9 cellular contexts compared by ENCODE assay signal in the genomic region with DNA sequence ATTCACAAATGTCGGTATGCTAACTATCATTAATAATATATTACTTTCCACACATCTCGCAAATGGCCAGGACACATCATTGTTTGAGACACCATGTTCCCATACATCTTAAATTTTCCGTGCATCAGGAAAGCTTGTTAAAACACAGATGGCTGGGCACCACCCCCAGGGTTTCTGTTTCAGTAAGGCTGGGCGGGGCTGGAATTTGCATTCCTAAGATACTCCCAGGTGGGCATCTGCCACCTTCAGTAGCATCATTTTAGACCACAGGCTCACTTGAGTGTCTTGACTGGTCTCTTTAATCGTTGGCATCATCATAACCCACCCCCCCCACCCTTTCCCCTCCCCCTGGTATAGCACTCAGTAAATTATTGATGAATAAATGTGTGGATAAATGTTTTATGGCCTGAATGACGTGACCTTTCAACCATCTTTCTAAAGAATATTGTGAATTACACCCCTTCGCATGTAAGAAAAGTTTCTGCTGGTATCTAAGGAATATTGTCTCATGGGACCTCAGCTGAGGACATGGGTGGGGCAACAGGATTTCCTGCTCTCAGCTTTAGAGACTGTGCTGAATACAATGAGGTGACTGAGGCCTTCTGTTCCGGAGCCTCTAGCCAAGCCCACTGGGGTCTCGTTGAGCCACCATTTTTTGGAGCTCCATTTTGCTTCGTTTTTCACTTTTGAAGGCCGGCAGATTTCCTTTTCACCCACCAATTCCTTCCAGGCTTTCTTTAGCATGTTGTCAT.
A peak's percentile ranks its signal among the peaks of the same experiment; 100 is the strongest.
DNase-seq lines count a peak whose midpoint lies in the region; ATAC-seq and TF ChIP-seq lines count a peak whose summit lies in the region.
"Had no signal": no experiment of that assay in that cellular context is flagged by ENCODE, and none has a peak within 500 bp of the region (broad histone marks: within the 10 kb centered on the region; RNA-seq: fewer than 3 reads in every experiment).

No MANE protein-coding gene starts in this region.

- H3K79me2 ChIP-seq in parathyroid adenoma = no peaks in the 10 kb centered on the region

- peak in 1 of 3 donors; percentile 65 for DNase-seq in CD4-positive, CD25-positive, alpha-beta regulatory T cell
- DNase-seq in T-helper 2 cell treated with Interferon-gamma antibody and Interleukin-4, amounts not matched to agents 5 μg/mL and 100 μg/mL, for 36 hours (ENCODE audit: low spot score) = no peak
- peak in 1 of 2 donors; percentile 39 for DNase-seq in foreskin keratinocyte
- DNase-seq in Calu3 = no peak
- no peak for DNase-seq in sigmoid colon
- DNase-seq in activated effector memory CD4-positive, alpha-beta T cell treated with Interleukin-2 at 50 U/mL for 16 hours = no peak
- no peak for DNase-seq in stimulated activated CD4-positive, alpha-beta T cell treated with anti-CD3 and anti-CD28 coated beads, Interleukin-12 subunit alpha, Interleukin-12 subunit beta, amount 100 ng/mL, for 4 hours
- DNase-seq: NCI-H510A treated with DMSO at 0.1 percent for 48 hours had no signal

- peaks cover 0 to 4% (median 3%) of the 10 kb centered on the region in 7 donors for H3K9me3 Mint-ChIP-seq in CD4-positive, CD25-positive, alpha-beta regulatory T cell
- H3K9me3 Mint-ChIP-seq in T-helper 2 cell treated with Interferon-gamma antibody and Interleukin-4, amounts not matched to agents 5 μg/mL and 100 μg/mL, for 36 hours = peaks cover 22% of the 10 kb centered on the region
- H3K9me3 Mint-ChIP-seq in Calu3 (ENCODE audit: low read depth, unreplicated experiment) = no peaks in the 10 kb centered on the region

- CTCF ChIA-PET in Calu3 (lab: Charles Lee) = no interaction called here

- peaks cover 25% of the 10 kb centered on the region for H3K36me3 ChIP-seq in CD4-positive, CD25-positive, alpha-beta regulatory T cell (ENCODE audit: control insufficient read depth, insufficient read depth, low read length)
- H3K36me3 ChIP-seq in parathyroid adenoma (ENCODE audit: control insufficient read depth, insufficient read depth, low read length) (no peaks in the 10 kb centered on the region), sigmoid colon (no peaks in the 10 kb centered on the region)

- no peak overlapping the region for H3K27ac ChIP-seq in CD4-positive, CD25-positive, alpha-beta regulatory T cell (ENCODE audit: insufficient read depth, low read length, poor library complexity, severe bottlenecking)
- H3K27ac ChIP-seq in foreskin keratinocyte (peak overlapping the region; percentile 60), parathyroid adenoma (peak overlapping the region; percentile 50), sigmoid colon (peak overlapping the region in 2 of 4 donors; percentile 37 to 68)

- no peak overlapping the region for H3K9ac ChIP-seq in parathyroid adenoma

- intact Hi-C loops in Calu3 (cut with micrococcal nuclease; ENCODE audit: unreplicated experiment) = no loop called here
- intact Hi-C loops in sigmoid colon (cut with DNase I) = no loop called here

- no peak for TF ChIP-seq POLR2A in sigmoid colon (IDR thresholded peaks at IDR 0.05)

- no peak overlapping the region for H3K4me2 ChIP-seq in parathyroid adenoma (ENCODE audit: low read length)

- BruUV-seq in Calu3 (replicated peaks; lab: Mats Ljungman, UMichigan) = no TSS peak

- H3K27me3 ChIP-seq in CD4-positive, CD25-positive, alpha-beta regulatory T cell (ENCODE audit: control insufficient read depth, insufficient read depth, low read length) = no peaks in the 10 kb centered on the region
- H3K27me3 ChIP-seq in foreskin keratinocyte (no peaks in the 10 kb centered on the region), parathyroid adenoma (ENCODE audit: control insufficient read depth, insufficient read depth, low read length) (no peaks in the 10 kb centered on the region), sigmoid colon (no peaks in the 10 kb centered on the region)

- no peak overlapping the region for H2AFZ ChIP-seq in parathyroid adenoma

- peaks cover 0 to 3% of the 10 kb centered on the region in 2 experiments for H3K9me3 ChIP-seq in CD4-positive, CD25-positive, alpha-beta regulatory T cell (ENCODE audit: control insufficient read depth in 2 of 2, low read length in 2 of 2)
- H3K9me3 ChIP-seq in parathyroid adenoma (ENCODE audit: control insufficient read depth, low read length) (no peaks in the 10 kb centered on the region), sigmoid colon (no peaks in the 10 kb centered on the region)

- WGBS in sigmoid colon, 2 donors = 35 to 65% methylated on average over 11 of the region's 11 CpGs

- TF ChIP-seq CTCF in foreskin keratinocyte (conservative IDR thresholded peaks at IDR 0.05) (no peak), parathyroid adenoma (IDR thresholded peaks at IDR 0.05) (no peak), Calu3 (IDR thresholded peaks at IDR 0.05; ENCODE audit: unreplicated experiment) (no peak), sigmoid colon (IDR thresholded peaks at IDR 0.05) (no peak)

- H3K27me3 Mint-ChIP-seq in CD4-positive, CD25-positive, alpha-beta regulatory T cell = no peaks in the 10 kb centered on the region
- H3K27me3 Mint-ChIP-seq in T-helper 2 cell treated with Interferon-gamma antibody and Interleukin-4, amounts not matched to agents 5 μg/mL and 100 μg/mL, for 36 hours (ENCODE audit: low read depth) = no peaks in the 10 kb centered on the region
- no peaks in the 10 kb centered on the region for H3K27me3 Mint-ChIP-seq in Calu3 (ENCODE audit: unreplicated experiment)

- peak overlapping the region in 2 of 3 donors; percentile 80 to 86 for H3K27ac Mint-ChIP-seq in CD4-positive, CD25-positive, alpha-beta regulatory T cell
- peak overlapping the region; percentile 78 for H3K27ac Mint-ChIP-seq in T-helper 2 cell treated with Interferon-gamma antibody and Interleukin-4, amounts not matched to agents 5 μg/mL and 100 μg/mL, for 36 hours
- H3K27ac Mint-ChIP-seq in Calu3 (ENCODE audit: unreplicated experiment) = no peak overlapping the region

- H3K4me1 ChIP-seq in CD4-positive, CD25-positive, alpha-beta regulatory T cell (ENCODE audit: control insufficient read depth, insufficient read depth, low read length, poor library complexity, severe bottlenecking) = peaks cover 36% of the 10 kb centered on the region
- H3K4me1 ChIP-seq in foreskin keratinocyte = peaks cover 9% of the 10 kb centered on the region
- no peaks in the 10 kb centered on the region for H3K4me1 ChIP-seq in parathyroid adenoma
- no peaks in the 10 kb centered on the region for H3K4me1 ChIP-seq in sigmoid colon

- peaks cover 30 to 89% (median 69%) of the 10 kb centered on the region in 4 donors for H3K4me1 Mint-ChIP-seq in CD4-positive, CD25-positive, alpha-beta regulatory T cell
- peaks cover 50% of the 10 kb centered on the region for H3K4me1 Mint-ChIP-seq in T-helper 2 cell treated with Interferon-gamma antibody and Interleukin-4, amounts not matched to agents 5 μg/mL and 100 μg/mL, for 36 hours (ENCODE audit: low read depth)
- H3K4me1 Mint-ChIP-seq in Calu3 (ENCODE audit: low read depth, unreplicated experiment) = peaks cover 9% of the 10 kb centered on the region

- TF ChIP-seq EP300 in sigmoid colon (IDR thresholded peaks at IDR 0.05) = no peak

- peak overlapping the region in 3 of 4 donors; percentile 49 to 80 (median 73) for H3K4me3 Mint-ChIP-seq in CD4-positive, CD25-positive, alpha-beta regulatory T cell
- H3K4me3 Mint-ChIP-seq in T-helper 2 cell treated with Interferon-gamma antibody and Interleukin-4, amounts not matched to agents 5 μg/mL and 100 μg/mL, for 36 hours = peak overlapping the region; percentile 60
- H3K4me3 Mint-ChIP-seq in Calu3 (ENCODE audit: low read depth, unreplicated experiment) = no peak overlapping the region

- ATAC-seq in CD4-positive, CD25-positive, alpha-beta regulatory T cell (ENCODE audit: low read depth in 2 of 2) = peak in 1 of 2 donors; percentile 44
- ATAC-seq in foreskin keratinocyte = no peak

- peak overlapping the region; percentile 16 for H3K4me3 ChIP-seq in CD4-positive, CD25-positive, alpha-beta regulatory T cell (ENCODE audit: low read depth, low read length)
- H3K4me3 ChIP-seq in parathyroid adenoma (ENCODE audit: low read depth, low read length) (no peak overlapping the region), sigmoid colon (no peak overlapping the region)

- peaks cover 63% of the 10 kb centered on the region for H3K36me3 Mint-ChIP-seq in CD4-positive, CD25-positive, alpha-beta regulatory T cell
- peaks cover 67% of the 10 kb centered on the region for H3K36me3 Mint-ChIP-seq in T-helper 2 cell treated with Interferon-gamma antibody and Interleukin-4, amounts not matched to agents 5 μg/mL and 100 μg/mL, for 36 hours (ENCODE audit: low read depth)
- no peaks in the 10 kb centered on the region for H3K36me3 Mint-ChIP-seq in Calu3 (ENCODE audit: insufficient read depth, unreplicated experiment)
